Comparison of ENCODE assay signal across 1 cellular context in genomic region chr6:71490876-71491275, GRCh38.
TF ChIP-seq lines count a peak whose summit lies in the region.

No MANE protein-coding gene starts in this region.

TF ChIP-seq in IMR-90, 13 proteins besides CTCF, POLR2A, EP300 and RAD21 (continued from another document):
- TF ChIP-seq USF2 (IDR thresholded peaks at IDR 0.05; ENCODE audit: low read depth, low read length) (no peak), ELK1 (IDR thresholded peaks at IDR 0.05; ENCODE audit: borderline replicate concordance, low read depth, low read length) (no peak), SMC3 (IDR thresholded peaks at IDR 0.05; ENCODE audit: low read depth, low read length) (no peak), CHD1 (IDR thresholded peaks at IDR 0.05; ENCODE audit: low read depth, low read length) (no peak)
